In the genomic region with DNA sequence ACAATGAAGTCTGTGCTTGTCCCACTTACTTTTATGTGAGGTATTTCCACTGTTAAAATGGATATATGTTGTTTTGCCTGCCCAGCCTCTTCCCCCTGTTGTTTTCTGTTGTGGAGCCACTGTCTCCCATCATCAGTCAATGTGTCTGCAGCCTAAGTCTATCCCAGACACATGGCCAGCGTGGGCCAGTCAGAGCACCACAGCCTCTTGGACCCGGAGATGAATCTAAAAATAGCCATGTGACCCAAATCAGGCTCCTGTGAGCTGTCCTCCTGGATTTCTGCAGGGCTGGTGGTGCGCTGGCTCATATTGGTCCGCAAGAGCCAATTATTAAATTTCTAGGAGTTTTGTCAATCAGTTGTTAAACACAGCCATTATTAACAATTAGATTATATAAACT, we compare ENCODE assay signal across 18 cellular contexts. TPM values are rescaled to one million over a fixed set of nuclear protein-coding genes. Genes with fewer than 3 reads are reported as not detected.
DNase-seq lines count a peak whose midpoint lies in the region; ATAC-seq and TF ChIP-seq lines count a peak whose summit lies in the region.
"Had no signal": no experiment of that assay in that cellular context is flagged by ENCODE, and none has a peak within 500 bp of the region (broad histone marks: within the 10 kb centered on the region; RNA-seq: fewer than 3 reads in every experiment).

No MANE protein-coding gene starts in this region.

- 54 to 70% (median 56%) methylated on average over 4 of the region's 4 CpGs for WGBS in psoas muscle, 3 donors

- H2AFZ ChIP-seq in Karpas-422 (ENCODE audit: low read length): no peak overlapping the region

- H3K9ac ChIP-seq in Karpas-422 (ENCODE audit: low read length): no peak overlapping the region
- H3K9ac ChIP-seq: BLaER1 had no signal

- no peak for TF ChIP-seq CTCF in psoas muscle (IDR thresholded peaks at IDR 0.05)

- H3K36me3 ChIP-seq in Karpas-422 (ENCODE audit: insufficient read depth, low read length) (no peaks in the 10 kb centered on the region), psoas muscle (ENCODE audit: insufficient read depth in 1 of 2, low read depth in 1 of 2) (no peaks in the 10 kb centered on the region)
- H3K36me3 ChIP-seq: BE2C, BLaER1 had no signal

- H3K4me3 ChIP-seq in Karpas-422 (ENCODE audit: low read length): no peak overlapping the region
- H3K4me3 ChIP-seq in psoas muscle: no peak overlapping the region
- H3K4me3 ChIP-seq: BLaER1 had no signal

- intact Hi-C loops in left ventricle myocardium superior (cut with micrococcal nuclease): no loop called here
- intact Hi-C loops in Right ventricle myocardium superior (cut with DNase I): no loop called here
- intact Hi-C loops in psoas muscle (cut with DNase I): no loop called here

- H3K4me1 ChIP-seq in Karpas-422 (ENCODE audit: low read length): no peaks in the 10 kb centered on the region
- no peaks in the 10 kb centered on the region for H3K4me1 ChIP-seq in psoas muscle
- H3K4me1 ChIP-seq: BE2C, BLaER1, Caco-2 had no signal

- DNase-seq in left ventricle myocardium superior (no peak), Right ventricle myocardium superior (no peak), Karpas-422 (peak; percentile 15), psoas muscle (no peak)
- DNase-seq: 8988T; ACHN; BE2C; C1 segment of cervical spinal cord; Caco-2; Calu3; CD4-positive, alpha-beta memory T cell; CD4-positive, CD25-positive, alpha-beta regulatory T cell; CD8-positive, alpha-beta memory T cell; DMS79 treated with DMSO at 0.1 percent for 48 hours; GF-D8 had no signal

- ATAC-seq in left ventricle myocardium superior: peak; percentile 76
- ATAC-seq in Right ventricle myocardium superior (ENCODE audit: poor library complexity): no peak
- ATAC-seq in psoas muscle: peak; percentile 68 to 91 (median 81)
- ATAC-seq in GM21576 (IDR thresholded peaks at IDR 0.05; ENCODE audit: unreplicated experiment): no peak
- ATAC-seq in HG03442 (IDR thresholded peaks at IDR 0.05; ENCODE audit: unreplicated experiment): no peak

- no peaks in the 10 kb centered on the region for H4K20me1 ChIP-seq in Karpas-422 (ENCODE audit: insufficient read depth, low read depth, low read length)
- H4K20me1 ChIP-seq: BLaER1 had no signal

- no peaks in the 10 kb centered on the region for H3K9me3 ChIP-seq in Karpas-422 (ENCODE audit: low read length)
- H3K9me3 ChIP-seq in psoas muscle: no peaks in the 10 kb centered on the region
- H3K9me3 ChIP-seq: BE2C, BLaER1, Caco-2 had no signal

- H3K9me2 ChIP-seq in Karpas-422 (replicated peaks; ENCODE audit: insufficient read depth, low read length): no peaks in the 10 kb centered on the region

- no peaks in the 10 kb centered on the region for H3K79me2 ChIP-seq in Karpas-422 (ENCODE audit: low read length)

- H3K27ac ChIP-seq in Karpas-422 (ENCODE audit: low read length) (no peak overlapping the region), psoas muscle (no peak overlapping the region)
- H3K27ac ChIP-seq: BLaER1 had no signal

- H3K4me2 ChIP-seq in Karpas-422 (ENCODE audit: low read depth, low read length, poor library complexity, severe bottlenecking): no peak overlapping the region
- H3K4me2 ChIP-seq: BLaER1 had no signal

- H3K27me3 ChIP-seq in Karpas-422 (ENCODE audit: low read length) (no peaks in the 10 kb centered on the region), psoas muscle (ENCODE audit: insufficient read depth in 3 of 3, low read length in 2 of 3) (no peaks in the 10 kb centered on the region)
- H3K27me3 ChIP-seq: BE2C, BLaER1 had no signal

RNA-seq across cellular contexts. Expression of gene PRICKLE1, which starts 44.0 kb away (rescaled TPM):
- total RNA-seq in left ventricle myocardium superior (17.7 TPM), Right ventricle myocardium superior (14.4 TPM), psoas muscle (1 to 10 TPM; 1.7 to 7.6 (median 2.4) TPM)
- 1.1 and 1.9 TPM in 2 replicates for total RNA-seq in Karpas-422 (2014; rRNA removed; shearing (Covaris generic); ENCODE audit: low replicate concordance)
- 1 to 10 TPM in 1 of 3 donors, under 1 TPM in 2; 0.37 to 1.1 (median 0.79) TPM for polyA plus RNA-seq in psoas muscle
- total RNA-seq: CD4-positive, alpha-beta memory T cell; CD8-positive, alpha-beta memory T cell had no signal
- polyA plus RNA-seq: CD4-positive, alpha-beta memory T cell had no signal

Comparison
In these comparisons a context has a peak if more than half of its experiments do, and no peak if none do; other contexts are left out.
1. ATAC-seq: peak in left ventricle myocardium superior (single experiment) and psoas muscle (4 of 4); none in Right ventricle myocardium superior (single experiment), GM21576 (single experiment) and HG03442 (single experiment).